Comparison of ENCODE assay signal across 34 cellular contexts in the genomic region with DNA sequence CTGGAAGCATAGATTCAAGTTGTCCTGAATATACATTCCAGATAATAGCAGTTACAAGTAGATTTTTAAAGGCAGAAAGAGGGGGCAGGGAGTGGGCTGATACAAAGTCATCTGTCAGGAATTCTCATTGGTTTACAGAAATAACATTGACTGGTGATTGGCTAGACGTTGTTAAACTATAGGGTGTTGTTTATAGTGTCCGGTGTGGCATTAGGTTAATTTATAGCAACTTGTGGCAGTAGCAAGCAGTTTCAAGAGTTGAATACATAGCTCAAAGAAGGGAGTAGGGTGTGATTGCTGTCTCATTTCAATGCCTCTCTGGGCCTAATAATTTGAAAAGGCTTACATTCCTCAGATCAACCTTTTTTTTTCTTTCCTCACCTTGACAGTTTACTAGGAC.
"Had no signal": no experiment of that assay in that cellular context is flagged by ENCODE, and none has a peak within 500 bp of the region (broad histone marks: within the 10 kb centered on the region; RNA-seq: fewer than 3 reads in every experiment).

No MANE protein-coding gene starts in this region.

- H3K9me3 ChIP-seq: adrenal gland, body of pancreas, breast epithelium had no signal

- H3K27ac ChIP-seq: adrenal gland, brain microvascular endothelial cell, breast epithelium, VCaP had no signal

- H3K36me3 Mint-ChIP-seq: activated CD4-positive, alpha-beta memory T cell treated with anti-CD3 and anti-CD28 coated beads for 36 hours; activated naive CD8-positive, alpha-beta T cell treated with anti-CD3 and anti-CD28 coated beads for 36 hours had no signal

- H3K9me3 Mint-ChIP-seq: activated CD8-positive, alpha-beta T cell treated with anti-CD3 and anti-CD28 coated beads for 36 hours; activated naive CD4-positive, alpha-beta T cell treated with anti-CD3 and anti-CD28 coated beads for 36 hours; activated naive CD4-positive, alpha-beta T cell treated with anti-CD3 and anti-CD28 coated beads, Interleukin-2, amount 50 U/mL, for 72 hours; activated naive CD8-positive, alpha-beta T cell treated with anti-CD3 and anti-CD28 coated beads for 36 hours; activated T-cell treated with anti-CD3 and anti-CD28 coated beads, Interleukin-2, amount 50 U/mL, for 72 hours; activated T-helper 1 cell treated with anti-CD3 and anti-CD28 coated beads, Interleukin-12 subunit alpha, Interleukin-12 subunit beta, Interleukin-2, Interleukin-4 antibody, amounts not matched to agents 30 ng/mL and 10 ng/mL and 1 ng/mL, durations not matched to agents 14 hours and 24 hours and 36 hours; activated T-helper 17 cell treated with anti-CD3 and anti-CD28 coated beads, Interleukin-2, amount 50 U/mL, for 72 hours; T-helper 1 cell treated with Interleukin-12 subunit alpha and Interleukin-12 subunit beta and Interleukin-4 antibody, amounts not matched to agents 30 μg/mL and 1 μg/mL, for 36 hours; T-helper 2 cell treated with Interferon-gamma antibody and Interleukin-4, amounts not matched to agents 5 μg/mL and 100 μg/mL, for 36 hours had no signal

- H3K4me1 ChIP-seq: adrenal gland, breast epithelium had no signal

- H3K4me1 Mint-ChIP-seq: activated B cell treated with CpG ODN at 0.5 μM for 24 hours; activated CD4-positive, alpha-beta T cell treated with anti-CD3 and anti-CD28 coated beads, Interleukin-2, amount 10 ng/mL, durations not matched to agents 24 days and 14 days; activated naive CD8-positive, alpha-beta T cell treated with anti-CD3 and anti-CD28 coated beads for 36 hours; activated T-helper 17 cell treated with anti-CD3 and anti-CD28 coated beads, Interleukin-2, amount 50 U/mL, for 72 hours had no signal

- ATAC-seq: activated CD8-positive, alpha-beta T cell treated with anti-CD3 and anti-CD28 coated beads for 36 hours; activated naive CD4-positive, alpha-beta T cell treated with anti-CD3 and anti-CD28 coated beads, Interleukin-2, amount 50 U/mL, for 72 hours; activated T-cell treated with anti-CD3 and anti-CD28 coated beads, Interleukin-2, amount 50 U/mL, for 4 hours; activated T-cell treated with anti-CD3 and anti-CD28 coated beads, Interleukin-2, amount 50 U/mL, for 72 hours; activated T-helper 17 cell treated with anti-CD3 and anti-CD28 coated beads, Interleukin-2, amount 50 U/mL, for 72 hours; body of pancreas had no signal

- DNase-seq: activated B cell treated with CpG ODN at 0.5 μM for 24 hours; activated CD4-positive, alpha-beta memory T cell treated with anti-CD3 and anti-CD28 coated beads for 36 hours; activated CD4-positive, alpha-beta T cell treated with anti-CD3 and anti-CD28 coated beads for 4 hours; activated CD4-positive, alpha-beta T cell treated with anti-CD3 and anti-CD28 coated beads, Interleukin-2, amount 10 ng/mL, durations not matched to agents 24 days and 14 days; activated CD4-positive, alpha-beta T cell treated with anti-CD3 and anti-CD28 coated beads, Interleukin-2, amount 50 U/mL, for 1 hour; activated CD4-positive, alpha-beta T cell treated with anti-CD3 and anti-CD28 coated beads, Interleukin-2, amount 50 U/mL, for 4 hours; activated CD4-positive, CD25-positive, alpha-beta regulatory T cell treated with anti-CD3 and anti-CD28 coated beads, Interleukin-2, amount 50 U/mL, for 72 hours; activated CD8-positive, alpha-beta memory T cell treated with anti-CD3 and anti-CD28 coated beads, Interleukin-2, amount 50 U/mL, for 4 hours; activated CD8-positive, alpha-beta T cell treated with anti-CD3 and anti-CD28 coated beads for 36 hours; activated effector memory CD4-positive, alpha-beta T cell treated with anti-CD3 and anti-CD28 coated beads, Interleukin-2, amount 50 U/mL, for 16 hours; activated gamma-delta T cell treated with Interleukin-2 at 50 U/mL for 16 hours; activated naive CD4-positive, alpha-beta T cell; activated naive CD4-positive, alpha-beta T cell treated with anti-CD3 and anti-CD28 coated beads for 36 hours; activated naive CD4-positive, alpha-beta T cell treated with anti-CD3 and anti-CD28 coated beads, Interleukin-2, amount 50 U/mL, for 16 hours; activated naive CD8-positive, alpha-beta T cell treated with anti-CD3 and anti-CD28 coated beads for 36 hours; activated T-cell treated with anti-CD3 and anti-CD28 coated beads for 4 hours; activated T-cell treated with anti-CD3 and anti-CD28 coated beads, Interleukin-2, amount 50 U/mL, for 1 hour; activated T-cell treated with anti-CD3 and anti-CD28 coated beads, Interleukin-2, amount 50 U/mL, for 4 hours; activated T-cell treated with anti-CD3 and anti-CD28 coated beads, Interleukin-2, amount 50 U/mL, for 72 hours; adrenal gland; amniotic stem cell; aorta; body of pancreas; brain microvascular endothelial cell; central memory CD4-positive, alpha-beta T cell; T-helper 2 cell; T-helper 9 cell had no signal

- H3K36me3 ChIP-seq: adrenal gland, brain microvascular endothelial cell, breast epithelium had no signal

- H3K27ac Mint-ChIP-seq: activated B cell treated with CpG ODN at 0.5 μM for 24 hours; activated CD4-positive, alpha-beta memory T cell treated with anti-CD3 and anti-CD28 coated beads for 36 hours; activated CD4-positive, alpha-beta T cell treated with anti-CD3 and anti-CD28 coated beads, Interleukin-2, amount 10 ng/mL, durations not matched to agents 24 days and 14 days; activated CD8-positive, alpha-beta T cell treated with anti-CD3 and anti-CD28 coated beads for 36 hours; activated naive CD4-positive, alpha-beta T cell treated with anti-CD3 and anti-CD28 coated beads for 36 hours; activated naive CD4-positive, alpha-beta T cell treated with anti-CD3 and anti-CD28 coated beads, Interleukin-2, amount 50 U/mL, for 72 hours; activated naive CD8-positive, alpha-beta T cell treated with anti-CD3 and anti-CD28 coated beads for 36 hours; activated T-cell treated with anti-CD3 and anti-CD28 coated beads, Interleukin-2, amount 50 U/mL, for 72 hours; activated T-helper 1 cell treated with anti-CD3 and anti-CD28 coated beads, Interleukin-12 subunit alpha, Interleukin-12 subunit beta, Interleukin-2, Interleukin-4 antibody, amounts not matched to agents 30 ng/mL and 10 ng/mL and 1 ng/mL, durations not matched to agents 14 hours and 24 hours and 36 hours; activated T-helper 17 cell treated with anti-CD3 and anti-CD28 coated beads, Interleukin-2, amount 50 U/mL, for 72 hours; T-helper 1 cell treated with Interleukin-12 subunit alpha and Interleukin-12 subunit beta and Interleukin-4 antibody, amounts not matched to agents 30 μg/mL and 1 μg/mL, for 36 hours; T-helper 2 cell treated with Interferon-gamma antibody and Interleukin-4, amounts not matched to agents 5 μg/mL and 100 μg/mL, for 36 hours had no signal

- H3K4me3 ChIP-seq: adrenal gland, body of pancreas, breast epithelium had no signal

- H3K27me3 ChIP-seq: adrenal gland, body of pancreas, brain microvascular endothelial cell, breast epithelium had no signal

- H3K4me3 Mint-ChIP-seq: activated B cell treated with CpG ODN at 0.5 μM for 24 hours; activated CD4-positive, alpha-beta memory T cell treated with anti-CD3 and anti-CD28 coated beads for 36 hours; activated CD4-positive, alpha-beta T cell treated with anti-CD3 and anti-CD28 coated beads, Interleukin-2, amount 10 ng/mL, durations not matched to agents 24 days and 14 days; activated CD8-positive, alpha-beta T cell treated with anti-CD3 and anti-CD28 coated beads for 36 hours; activated naive CD4-positive, alpha-beta T cell treated with anti-CD3 and anti-CD28 coated beads for 36 hours; activated naive CD8-positive, alpha-beta T cell treated with anti-CD3 and anti-CD28 coated beads for 36 hours; activated T-cell treated with anti-CD3 and anti-CD28 coated beads, Interleukin-2, amount 50 U/mL, for 4 hours; activated T-cell treated with anti-CD3 and anti-CD28 coated beads, Interleukin-2, amount 50 U/mL, for 72 hours; activated T-helper 1 cell treated with anti-CD3 and anti-CD28 coated beads, Interleukin-12 subunit alpha, Interleukin-12 subunit beta, Interleukin-2, Interleukin-4 antibody, amounts not matched to agents 30 ng/mL and 10 ng/mL and 1 ng/mL, durations not matched to agents 14 hours and 24 hours and 36 hours; activated T-helper 17 cell treated with anti-CD3 and anti-CD28 coated beads, Interleukin-2, amount 50 U/mL, for 72 hours; T-helper 1 cell treated with Interleukin-12 subunit alpha and Interleukin-12 subunit beta and Interleukin-4 antibody, amounts not matched to agents 30 μg/mL and 1 μg/mL, for 36 hours; T-helper 2 cell treated with Interferon-gamma antibody and Interleukin-4, amounts not matched to agents 5 μg/mL and 100 μg/mL, for 36 hours had no signal
